Comparison of ENCODE assay signal across 16 cellular contexts in the genomic region with DNA sequence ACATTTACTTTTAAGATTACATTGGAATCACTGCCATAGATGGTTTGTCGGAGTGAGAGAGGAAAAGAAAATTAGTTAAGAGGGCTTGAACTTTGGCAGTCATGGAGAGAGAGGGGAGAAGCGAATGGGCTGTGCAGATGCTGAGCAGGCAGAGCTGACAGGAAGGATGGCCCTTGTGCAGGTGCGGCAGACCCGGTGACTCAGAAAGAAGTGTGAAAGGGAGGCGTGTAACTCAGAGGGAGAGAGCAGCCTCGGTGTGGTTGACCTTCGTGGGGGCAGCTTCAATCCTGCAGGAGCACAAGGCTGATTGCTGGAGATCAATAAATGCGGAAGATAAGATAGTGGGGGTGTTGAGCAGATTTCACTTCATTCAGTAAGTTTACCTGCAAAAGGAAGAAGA.
A peak's percentile ranks its signal among the peaks of the same experiment; 100 is the strongest.
DNase-seq lines count a peak whose midpoint lies in the region; ATAC-seq, FAIRE-seq and TF ChIP-seq lines count a peak whose summit lies in the region.
"Had no signal": no experiment of that assay in that cellular context is flagged by ENCODE, and none has a peak within 500 bp of the region (broad histone marks: within the 10 kb centered on the region; RNA-seq: fewer than 3 reads in every experiment).

No MANE protein-coding gene starts in this region.

- no peak overlapping the region for H3K4me3 Mint-ChIP-seq in WTC11
- H3K4me3 Mint-ChIP-seq in central memory CD8-positive, alpha-beta T cell = no peak overlapping the region
- H3K4me3 Mint-ChIP-seq: neural crest cell had no signal

- H3K27me3 Mint-ChIP-seq in WTC11 (ENCODE audit: low read depth) = no peaks in the 10 kb centered on the region; the same call in 1 of the 2 replicates
- H3K27me3 Mint-ChIP-seq in central memory CD8-positive, alpha-beta T cell = no peaks in the 10 kb centered on the region

- no peaks in the 10 kb centered on the region for H3K36me3 Mint-ChIP-seq in WTC11
- H3K36me3 Mint-ChIP-seq in central memory CD8-positive, alpha-beta T cell (ENCODE audit: insufficient read depth) = no peaks in the 10 kb centered on the region

- FAIRE-seq in urothelium cell line (lab: Jason Lieb, UNC) = no peak
- FAIRE-seq: astrocyte, islet of Langerhans had no signal

- no peak overlapping the region; the same call in 1 of the 2 replicates for H3K27ac Mint-ChIP-seq in WTC11
- H3K27ac Mint-ChIP-seq in central memory CD8-positive, alpha-beta T cell (ENCODE audit: low read depth) = peak overlapping the region; percentile 6

- POLR2A ChIA-PET in WTC11 (lab: Charles Lee) = no interaction called here

- intact Hi-C loops in cardiac septum (cut with DNase I) = no loop called here

- ATAC-seq in WTC11 = 0 out of 2 replicates have a peak, but pooled peaks have one; percentile 29
- no peak for ATAC-seq in central memory CD8-positive, alpha-beta T cell (replicated peaks; ENCODE audit: extremely low read depth, poor library complexity, severe bottlenecking)
- ATAC-seq: right cardiac atrium had no signal

- CTCF ChIA-PET in WTC11 (lab: Charles Lee) = no interaction called here

- H3K4me1 Mint-ChIP-seq in WTC11 = peaks cover 14% of the 10 kb centered on the region
- H3K4me1 Mint-ChIP-seq in central memory CD8-positive, alpha-beta T cell = no peaks in the 10 kb centered on the region
- H3K4me1 Mint-ChIP-seq: neural crest cell had no signal

- no peak for TF ChIP-seq CTCF in WTC11 (IDR thresholded peaks at IDR 0.05)

- peak; percentile 12 for DNase-seq in stimulated activated naive CD4-positive, alpha-beta T cell treated with Interleukin-2 at 50 U/mL for 16 hours (lab: John Stamatoyannopoulos, UW)
- no peak for DNase-seq in stimulated activated naive CD4-positive, alpha-beta T cell (lab: John Stamatoyannopoulos, UW)
- no peak for DNase-seq in WTC11 (ENCODE audit: low spot score)
- DNase-seq in central memory CD8-positive, alpha-beta T cell (ENCODE audit: low spot score in 2 of 2) = no peak
- no peak for DNase-seq in cardiac septum (ENCODE audit: low spot score)
- DNase-seq in occipital lobe (lab: John Stamatoyannopoulos, UW) = no peak
- DNase-seq in urothelium cell line (ENCODE audit: low spot score) = no peak
- DNase-seq: cortex of kidney, mesenchymal stem cell, NCI-H1048, NCI-H2171, right cardiac atrium, Right ventricle myocardium superior had no signal

- H3K9me3 Mint-ChIP-seq in WTC11 = no peaks in the 10 kb centered on the region
- no peaks in the 10 kb centered on the region for H3K9me3 Mint-ChIP-seq in central memory CD8-positive, alpha-beta T cell
- H3K9me3 Mint-ChIP-seq: neural crest cell had no signal

TF ChIP-seq in WTC11, 78 proteins besides CTCF, POLR2A, EP300 and RAD21:
- no peak for TF ChIP-seq CREM (CRISPR knock-in tag; IDR thresholded peaks at IDR 0.05)
- TF ChIP-seq, protein P1, sequence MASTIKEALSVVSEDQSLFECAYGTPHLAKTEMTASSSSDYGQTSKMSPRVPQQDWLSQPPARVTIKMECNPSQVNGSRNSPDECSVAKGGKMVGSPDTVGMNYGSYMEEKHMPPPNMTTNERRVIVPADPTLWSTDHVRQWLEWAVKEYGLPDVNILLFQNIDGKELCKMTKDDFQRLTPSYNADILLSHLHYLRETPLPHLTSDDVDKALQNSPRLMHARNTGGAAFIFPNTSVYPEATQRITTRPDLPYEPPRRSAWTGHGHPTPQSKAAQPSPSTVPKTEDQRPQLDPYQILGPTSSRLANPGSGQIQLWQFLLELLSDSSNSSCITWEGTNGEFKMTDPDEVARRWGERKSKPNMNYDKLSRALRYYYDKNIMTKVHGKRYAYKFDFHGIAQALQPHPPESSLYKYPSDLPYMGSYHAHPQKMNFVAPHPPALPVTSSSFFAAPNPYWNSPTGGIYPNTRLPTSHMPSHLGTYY (CRISPR knock-in tag; IDR thresholded peaks at IDR 0.05) = no peak
- no peak for TF ChIP-seq ZBTB21 (CRISPR knock-in tag; IDR thresholded peaks at IDR 0.05; ENCODE audit: borderline replicate concordance)
- TF ChIP-seq ZNF396 (CRISPR knock-in tag; IDR thresholded peaks at IDR 0.05; ENCODE audit: borderline replicate concordance) = no peak
- no peak for TF ChIP-seq AR (CRISPR knock-in tag; IDR thresholded peaks at IDR 0.05)
- no peak for TF ChIP-seq TCF7 (CRISPR knock-in tag; IDR thresholded peaks at IDR 0.05; ENCODE audit: low read depth)
- TF ChIP-seq, protein P2, sequence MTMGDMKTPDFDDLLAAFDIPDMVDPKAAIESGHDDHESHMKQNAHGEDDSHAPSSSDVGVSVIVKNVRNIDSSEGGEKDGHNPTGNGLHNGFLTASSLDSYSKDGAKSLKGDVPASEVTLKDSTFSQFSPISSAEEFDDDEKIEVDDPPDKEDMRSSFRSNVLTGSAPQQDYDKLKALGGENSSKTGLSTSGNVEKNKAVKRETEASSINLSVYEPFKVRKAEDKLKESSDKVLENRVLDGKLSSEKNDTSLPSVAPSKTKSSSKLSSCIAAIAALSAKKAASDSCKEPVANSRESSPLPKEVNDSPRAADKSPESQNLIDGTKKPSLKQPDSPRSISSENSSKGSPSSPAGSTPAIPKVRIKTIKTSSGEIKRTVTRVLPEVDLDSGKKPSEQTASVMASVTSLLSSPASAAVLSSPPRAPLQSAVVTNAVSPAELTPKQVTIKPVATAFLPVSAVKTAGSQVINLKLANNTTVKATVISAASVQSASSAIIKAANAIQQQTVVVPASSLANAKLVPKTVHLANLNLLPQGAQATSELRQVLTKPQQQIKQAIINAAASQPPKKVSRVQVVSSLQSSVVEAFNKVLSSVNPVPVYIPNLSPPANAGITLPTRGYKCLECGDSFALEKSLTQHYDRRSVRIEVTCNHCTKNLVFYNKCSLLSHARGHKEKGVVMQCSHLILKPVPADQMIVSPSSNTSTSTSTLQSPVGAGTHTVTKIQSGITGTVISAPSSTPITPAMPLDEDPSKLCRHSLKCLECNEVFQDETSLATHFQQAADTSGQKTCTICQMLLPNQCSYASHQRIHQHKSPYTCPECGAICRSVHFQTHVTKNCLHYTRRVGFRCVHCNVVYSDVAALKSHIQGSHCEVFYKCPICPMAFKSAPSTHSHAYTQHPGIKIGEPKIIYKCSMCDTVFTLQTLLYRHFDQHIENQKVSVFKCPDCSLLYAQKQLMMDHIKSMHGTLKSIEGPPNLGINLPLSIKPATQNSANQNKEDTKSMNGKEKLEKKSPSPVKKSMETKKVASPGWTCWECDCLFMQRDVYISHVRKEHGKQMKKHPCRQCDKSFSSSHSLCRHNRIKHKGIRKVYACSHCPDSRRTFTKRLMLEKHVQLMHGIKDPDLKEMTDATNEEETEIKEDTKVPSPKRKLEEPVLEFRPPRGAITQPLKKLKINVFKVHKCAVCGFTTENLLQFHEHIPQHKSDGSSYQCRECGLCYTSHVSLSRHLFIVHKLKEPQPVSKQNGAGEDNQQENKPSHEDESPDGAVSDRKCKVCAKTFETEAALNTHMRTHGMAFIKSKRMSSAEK (CRISPR knock-in tag; IDR thresholded peaks at IDR 0.05; ENCODE audit: borderline replicate concordance) = no peak
- no peak for TF ChIP-seq NR2C2 (CRISPR knock-in tag; IDR thresholded peaks at IDR 0.05)
- no peak for TF ChIP-seq FOXP4 (CRISPR knock-in tag; IDR thresholded peaks at IDR 0.05)
- no peak for TF ChIP-seq ZSCAN18 (CRISPR knock-in tag; IDR thresholded peaks at IDR 0.05)
- no peak for TF ChIP-seq IRF2 (CRISPR knock-in tag; IDR thresholded peaks at IDR 0.05; ENCODE audit: borderline replicate concordance, low read depth)
